14 cellular contexts compared by ENCODE assay signal in genomic region chr16:4086153-4086552, GRCh38. TPM values are rescaled to one million over a fixed set of nuclear protein-coding genes. Genes with fewer than 3 reads are reported as not detected.
A peak's percentile ranks its signal among the peaks of the same experiment; 100 is the strongest.
DNase-seq lines count a peak whose midpoint lies in the region; ATAC-seq, FAIRE-seq and TF ChIP-seq lines count a peak whose summit lies in the region.
"Had no signal": no experiment of that assay in that cellular context is flagged by ENCODE, and none has a peak within 500 bp of the region (broad histone marks: within the 10 kb centered on the region; RNA-seq: fewer than 3 reads in every experiment).

No MANE protein-coding gene starts in this region.

- H2BK5ac ChIP-seq in neuronal stem cell (ENCODE audit: low read length), result no peak overlapping the region

- H3K4ac ChIP-seq in neuronal stem cell (ENCODE audit: low read length), result no peak overlapping the region

- H4K8ac ChIP-seq in neuronal stem cell (ENCODE audit: low read depth, low read length), result no peak overlapping the region

- no peaks in the 10 kb centered on the region for H3K36me3 ChIP-seq in adrenal gland (replicated peaks in 1 of 2)
- H3K36me3 ChIP-seq in heart left ventricle, result no peaks in the 10 kb centered on the region
- no peaks in the 10 kb centered on the region for H3K36me3 ChIP-seq in neuronal stem cell (replicated peaks in 1 of 2; ENCODE audit: control insufficient read depth in 2 of 2, insufficient read depth in 2 of 2, low read length in 2 of 2)

- H3K4me1 ChIP-seq in adrenal gland (replicated peaks in 1 of 2), result peaks cover 0 to 9% of the 10 kb centered on the region in 2 donors
- peaks cover 3 to 41% (median 22%) of the 10 kb centered on the region in 12 donors for H3K4me1 ChIP-seq in heart left ventricle
- peaks cover 0 to 2% of the 10 kb centered on the region in 2 donors for H3K4me1 ChIP-seq in neuronal stem cell (ENCODE audit: control insufficient read depth in 2 of 2, insufficient read depth in 1 of 2, low read depth in 1 of 2, low read length in 2 of 2)

- H3K27me3 ChIP-seq in adrenal gland (no peaks in the 10 kb centered on the region), heart left ventricle (no peaks in the 10 kb centered on the region), neuronal stem cell (ENCODE audit: control insufficient read depth in 3 of 3, insufficient read depth in 3 of 3, low read depth in 1 of 3, low read length in 3 of 3) (no peaks in the 10 kb centered on the region)

- H2BK120ac ChIP-seq in neuronal stem cell (ENCODE audit: low read depth, low read length), result no peak overlapping the region

- WGBS in adrenal gland, 4 donors, result 62 to 79% (median 77%) methylated on average over 15 of the region's 15 CpGs
- 53 to 69% (median 64%) methylated on average over 15 of the region's 15 CpGs for WGBS in heart left ventricle, 4 donors
- WGBS in neuronal stem cell (ENCODE audit: extremely low coverage in 2 of 2, insufficient read length in 2 of 2, insufficient replicate concordance in 1 of 2), 2 donors, result no CpG with 5 or more reads among the region's 15 CpGs

- H3K79me1 ChIP-seq in neuronal stem cell (ENCODE audit: low read depth, low read length), result no peaks in the 10 kb centered on the region

- no peak overlapping the region for H2BK12ac ChIP-seq in neuronal stem cell (ENCODE audit: low read length)

- no peak overlapping the region for H3K14ac ChIP-seq in neuronal stem cell (ENCODE audit: low read length)

- H2AFZ ChIP-seq in neuronal stem cell (ENCODE audit: low read length), result no peak overlapping the region

- no peak overlapping the region for H3K4me2 ChIP-seq in neuronal stem cell (ENCODE audit: insufficient read depth, low read length, poor library complexity, severe bottlenecking)

- FAIRE-seq in urothelium cell line (lab: Jason Lieb, UNC), result peak; percentile 27
- FAIRE-seq: GM12892 had no signal

- H3K27ac ChIP-seq in adrenal gland, result peak overlapping the region in 1 of 5 donors; percentile 57
- peak overlapping the region in 7 of 12 donors; percentile 14 to 76 (median 52) for H3K27ac ChIP-seq in heart left ventricle
- no peak overlapping the region for H3K27ac ChIP-seq in neuronal stem cell (replicated peaks; ENCODE audit: low read length)

- H3K9me3 ChIP-seq in adrenal gland (replicated peaks in 1 of 3) (no peaks in the 10 kb centered on the region), heart left ventricle (no peaks in the 10 kb centered on the region), neuronal stem cell (replicated peaks in 1 of 2; ENCODE audit: control insufficient read depth in 2 of 2, insufficient read depth in 1 of 2, low read depth in 1 of 2, low read length in 2 of 2) (no peaks in the 10 kb centered on the region)

- TF ChIP-seq POLR2A in adrenal gland (IDR thresholded peaks at IDR 0.05) (no peak), heart left ventricle (IDR thresholded peaks at IDR 0.05) (no peak)

- no peak overlapping the region for H2AK5ac ChIP-seq in neuronal stem cell (ENCODE audit: low read depth, low read length)

- peak overlapping the region; percentile 69 for H3K23ac ChIP-seq in neuronal stem cell (ENCODE audit: low read depth, low read length, poor library complexity)

- intact Hi-C loops in adrenal gland (cut with DNase I), result no loop called here
- intact Hi-C loops in heart left ventricle (cut with DNase I), result loop anchor here in 1 of 10 donors (5.0 kb wide), 1 partner anchor 34 kb away; no protein-coding TSS in a partner anchor

- no peak overlapping the region for H3K4me3 ChIP-seq in adrenal gland
- H3K4me3 ChIP-seq in heart left ventricle, result peak overlapping the region in 4 of 12 donors; percentile 8 to 22 (median 20)
- no peak overlapping the region for H3K4me3 ChIP-seq in neuronal stem cell (ENCODE audit: low read length in 2 of 2)

- TF ChIP-seq CTCF in adrenal gland (IDR thresholded peaks at IDR 0.05), result no peak
- TF ChIP-seq CTCF in heart left ventricle (IDR thresholded peaks at IDR 0.05), result no peak

- peak overlapping the region; percentile 40 for H2BK15ac ChIP-seq in neuronal stem cell (ENCODE audit: low read length)

- H4K91ac ChIP-seq in neuronal stem cell (ENCODE audit: low read depth, low read length, poor library complexity), result no peak overlapping the region

- DNase-seq in adrenal gland (peak; percentile 29 to 90 (median 69)), heart left ventricle (peak; percentile 65 to 90 (median 82)), neuronal stem cell (ENCODE audit: low spot score) (no peak), urothelium cell line (ENCODE audit: low spot score) (no peak), NCI-H510A treated with DMSO at 0.1 percent for 48 hours (lab: John Stamatoyannopoulos, UW) (no peak)
- DNase-seq: CD4-positive, alpha-beta T cell; GF-D8; HCEC 1CT; NCI-H1105; NCI-H1694; NCI-H524 had no signal

- peak overlapping the region; percentile 62 for H3K18ac ChIP-seq in neuronal stem cell (ENCODE audit: low read length)

- peak; percentile 22 to 86 (median 84) for ATAC-seq in heart left ventricle
- no peak for ATAC-seq in GM19397 (IDR thresholded peaks at IDR 0.05; ENCODE audit: unreplicated experiment)
- no peak for ATAC-seq in HG02678 (IDR thresholded peaks at IDR 0.05; ENCODE audit: unreplicated experiment)

- peak overlapping the region; percentile 51 for H3K9ac ChIP-seq in neuronal stem cell (ENCODE audit: low read depth, low read length, poor library complexity)

RNA-seq across cellular contexts. Expression of gene ADCY9, which starts 30.1 kb away (rescaled TPM):
- 10 to 100 TPM; 16.8 to 37.6 (median 21.4) TPM for total RNA-seq in adrenal gland
- polyA plus RNA-seq in adrenal gland, result 1 to 10 TPM; 3.7 to 9.0 (median 5.5) TPM
- 10 to 100 TPM; 39.5 to 85.8 (median 45.3) TPM for total RNA-seq in heart left ventricle
- 10 to 100 TPM; 11.8 to 42.9 TPM for polyA plus RNA-seq in heart left ventricle
- polyA plus RNA-seq in neuronal stem cell (2013, experiment 1 of 2), result 3.3 TPM
- 3.1 TPM for polyA plus RNA-seq in neuronal stem cell (2013, experiment 2 of 2)

Comparison
In these comparisons a context has a peak if more than half of its experiments do, and no peak if none do; other contexts are left out.
1. DNase-seq: peak in adrenal gland (7 of 7) and heart left ventricle (5 of 5); none in neuronal stem cell (single experiment), urothelium cell line (single experiment) and NCI-H510A treated with DMSO at 0.1 percent for 48 hours (single experiment).
2. ATAC-seq: peak in heart left ventricle (4 of 4); none in GM19397 (single experiment) and HG02678 (single experiment).